ENCODE assay signal across 8 cellular contexts in the genomic region with DNA sequence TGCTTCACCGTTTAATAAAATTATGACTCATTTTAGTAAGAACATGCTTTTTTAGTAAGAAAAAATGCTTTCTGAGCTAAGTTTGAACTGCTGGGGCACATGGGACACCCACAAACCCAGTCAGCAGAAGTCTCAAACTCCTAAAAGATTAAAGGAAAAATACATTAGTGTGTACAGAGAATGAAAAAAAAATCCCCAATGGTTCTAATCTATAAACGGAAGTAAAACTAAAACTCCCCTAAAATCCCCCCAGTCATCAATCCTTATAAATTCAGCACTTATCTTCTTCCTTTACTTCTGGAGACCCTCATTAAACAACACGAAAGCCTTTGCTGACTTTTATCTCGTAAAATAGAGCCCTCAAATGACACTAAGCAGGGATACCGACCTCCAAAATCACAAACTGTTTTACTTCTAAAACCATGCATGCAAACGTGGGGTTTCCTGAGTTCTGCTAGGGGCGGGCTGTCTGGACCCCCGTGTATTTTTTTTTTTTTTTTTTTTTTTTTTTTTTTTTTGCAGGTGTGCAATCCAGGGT. TPM values are rescaled to one million over a fixed set of nuclear protein-coding genes. Genes with fewer than 3 reads are reported as not detected.
DNase-seq lines count a peak whose midpoint lies in the region; ATAC-seq lines count a peak whose summit lies in the region.

No MANE protein-coding gene starts in this region.

- H3K27ac Mint-ChIP-seq in T-helper 1 cell treated with Interleukin-12 subunit alpha and Interleukin-12 subunit beta and Interleukin-4 antibody, amounts not matched to agents 30 μg/mL and 1 μg/mL, for 36 hours, result peak overlapping the region; percentile 83

- ATAC-seq in HG02759 (IDR thresholded peaks at IDR 0.05; ENCODE audit: unreplicated experiment), result no peak

- H3K4me3 ChIP-seq in thymus (ENCODE audit: low read length), result peak overlapping the region; percentile 88

- peak; percentile 14 for DNase-seq in activated naive CD4-positive, alpha-beta T cell treated with Interleukin-2 at 50 U/mL for 16 hours
- no peak for DNase-seq in activated naive CD4-positive, alpha-beta T cell (lab: John Stamatoyannopoulos, UW)
- DNase-seq in hepatic stellate cell (ENCODE audit: low spot score) (peak; percentile 51), DMS53 (lab: John Stamatoyannopoulos, UW) (no peak), DMS153 (lab: John Stamatoyannopoulos, UW) (no peak)

- H3K27me3 ChIP-seq in thymus (ENCODE audit: control insufficient read depth, insufficient read depth), result no peaks in the 10 kb centered on the region

- no peaks in the 10 kb centered on the region for H3K27me3 Mint-ChIP-seq in T-helper 1 cell treated with Interleukin-12 subunit alpha and Interleukin-12 subunit beta and Interleukin-4 antibody, amounts not matched to agents 30 μg/mL and 1 μg/mL, for 36 hours (ENCODE audit: low read depth)

- no peaks in the 10 kb centered on the region for H3K36me3 ChIP-seq in thymus (ENCODE audit: control insufficient read depth, insufficient read depth)

- H3K9me3 ChIP-seq in thymus (ENCODE audit: control insufficient read depth), result no peaks in the 10 kb centered on the region

- H3K4me1 ChIP-seq in thymus (ENCODE audit: control insufficient read depth, insufficient read depth, low read length), result peaks cover 13% of the 10 kb centered on the region

- peak overlapping the region; percentile 52 for H3K27ac ChIP-seq in thymus (ENCODE audit: low read depth)

- no peaks in the 10 kb centered on the region for H3K9me3 Mint-ChIP-seq in T-helper 1 cell treated with Interleukin-12 subunit alpha and Interleukin-12 subunit beta and Interleukin-4 antibody, amounts not matched to agents 30 μg/mL and 1 μg/mL, for 36 hours

- H3K4me1 Mint-ChIP-seq in T-helper 1 cell treated with Interleukin-12 subunit alpha and Interleukin-12 subunit beta and Interleukin-4 antibody, amounts not matched to agents 30 μg/mL and 1 μg/mL, for 36 hours (ENCODE audit: low read depth), result peaks cover 30% of the 10 kb centered on the region

- peaks cover 3% of the 10 kb centered on the region for H3K36me3 Mint-ChIP-seq in T-helper 1 cell treated with Interleukin-12 subunit alpha and Interleukin-12 subunit beta and Interleukin-4 antibody, amounts not matched to agents 30 μg/mL and 1 μg/mL, for 36 hours (ENCODE audit: low read depth)

- H3K4me3 Mint-ChIP-seq in T-helper 1 cell treated with Interleukin-12 subunit alpha and Interleukin-12 subunit beta and Interleukin-4 antibody, amounts not matched to agents 30 μg/mL and 1 μg/mL, for 36 hours, result peak overlapping the region; percentile 66

- WGBS in thymus, result 6% methylated on average over 8 of the region's 8 CpGs

RNA-seq across cellular contexts. Expression of a gene that starts 1.1 kb away (rescaled TPM):
- polyA plus RNA-seq in thymus, result 42.1 TPM

Comparison
In these comparisons a context has a peak if more than half of its experiments do, and no peak if none do; other contexts are left out.
1. DNase-seq: peak in activated naive CD4-positive, alpha-beta T cell treated with Interleukin-2 at 50 U/mL for 16 hours (single experiment) and hepatic stellate cell (single experiment); none in activated naive CD4-positive, alpha-beta T cell (0 of 4), DMS53 (single experiment) and DMS153 (single experiment).